Comparison of ENCODE assay signal across 8 cellular contexts in the genomic region with DNA sequence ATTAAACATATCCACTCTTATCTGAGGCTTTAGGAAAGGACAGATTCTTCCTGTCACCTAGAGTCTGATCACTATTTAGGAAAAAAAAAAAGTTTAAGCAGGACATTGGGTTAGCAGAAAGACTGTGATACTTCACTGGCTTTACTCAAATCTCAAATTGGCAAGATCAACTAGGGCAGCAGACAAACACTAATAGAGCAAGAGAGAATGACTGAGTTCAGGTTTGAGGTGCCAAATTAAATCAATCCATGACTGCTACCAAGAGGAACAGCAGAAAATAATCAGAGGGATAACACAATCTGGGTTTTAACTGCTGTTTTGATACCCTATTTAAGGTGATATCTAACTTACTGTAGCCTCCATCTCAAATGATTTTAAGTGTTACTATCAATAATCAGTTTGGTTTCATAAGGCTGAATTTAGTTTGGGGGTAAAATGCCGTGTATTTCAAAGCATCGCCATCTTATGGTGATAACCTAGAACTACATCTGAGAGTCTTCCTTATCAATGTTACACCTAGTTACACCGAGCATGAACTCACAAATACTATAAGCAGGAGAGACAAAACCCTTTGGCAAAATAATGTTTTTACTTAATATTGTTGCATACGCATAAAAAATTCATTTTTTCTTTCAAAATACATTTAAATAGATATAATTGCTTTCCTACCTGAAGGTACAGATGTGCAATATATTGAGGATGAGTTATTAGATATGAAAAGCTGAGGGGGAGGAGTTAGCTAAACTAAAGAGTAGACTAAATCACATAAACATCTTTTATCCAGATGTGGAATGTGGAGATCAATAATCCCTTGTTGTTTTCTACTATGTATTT.
DNase-seq lines count a peak whose midpoint lies in the region; ATAC-seq and TF ChIP-seq lines count a peak whose summit lies in the region.

No MANE protein-coding gene starts in this region.

- no peaks in the 10 kb centered on the region for H3K27me3 ChIP-seq in liver (ENCODE audit: control insufficient read depth in 4 of 4, insufficient read depth in 4 of 4, low read length in 3 of 4)

- 2% methylated on average over 4 of the region's 4 CpGs for WGBS in liver

- no peaks in the 10 kb centered on the region for H3K36me3 ChIP-seq in liver (ENCODE audit: control insufficient read depth in 4 of 4, insufficient read depth in 3 of 4, low read depth in 1 of 4, low read length in 3 of 4)

- H3K4me3 ChIP-seq in Jurkat, Clone E6-1 (ENCODE audit: low read length): no peak overlapping the region
- no peak overlapping the region for H3K4me3 ChIP-seq in liver (ENCODE audit: low read depth in 1 of 3, low read length in 3 of 3)

- DNase-seq in Jurkat, Clone E6-1 (ENCODE audit: low read depth, low spot score): peak; percentile 35
- peak; percentile 12 for DNase-seq in SW480 (ENCODE audit: low spot score)
- DNase-seq in activated CD4-positive, alpha-beta T cell treated with anti-CD3 and anti-CD28 coated beads, Interleukin-2, amount 50 U/mL, for 1 hour: no peak

- H3K9ac ChIP-seq in liver (ENCODE audit: low read depth in 1 of 2, low read length in 2 of 2): no peak overlapping the region

- H3K27ac ChIP-seq in liver (ENCODE audit: low read depth in 1 of 2, low read length in 2 of 2): no peak overlapping the region

- peak; percentile 92 for TF ChIP-seq RAD21 in liver (IDR thresholded peaks at IDR 0.05)

- peaks cover 0 to 17% (median 11%) of the 10 kb centered on the region in 4 donors for H3K4me1 ChIP-seq in liver (ENCODE audit: control insufficient read depth in 4 of 4, insufficient read depth in 4 of 4, low read length in 3 of 4)

- peak; percentile 76 for TF ChIP-seq CTCF in liver (IDR thresholded peaks at IDR 0.05; ENCODE audit: low read depth, low read length, missing input control)

- no peaks in the 10 kb centered on the region for H3K9me3 ChIP-seq in liver (ENCODE audit: control insufficient read depth in 4 of 4, low read length in 3 of 4)

- ATAC-seq in GM19463 (IDR thresholded peaks at IDR 0.05; ENCODE audit: unreplicated experiment) (peak; percentile 48), GM21381 (IDR thresholded peaks at IDR 0.05; ENCODE audit: unreplicated experiment) (no peak), GM21723 (IDR thresholded peaks at IDR 0.05; ENCODE audit: unreplicated experiment) (no peak), HG03139 (IDR thresholded peaks at IDR 0.05; ENCODE audit: unreplicated experiment) (no peak)

TF ChIP-seq in liver, 16 proteins besides CTCF, POLR2A, EP300 and RAD21:
- TF ChIP-seq HNF4A (conservative IDR thresholded peaks at IDR 0.05) (peak in 1 of 2 donors; percentile 38), YY1 (IDR thresholded peaks at IDR 0.05) (peak; percentile 30), FOXA2 (IDR thresholded peaks at IDR 0.05) (no peak), GABPA (IDR thresholded peaks at IDR 0.05 in 1 of 2, conservative IDR thresholded peaks at IDR 0.05 in 1 of 2) (no peak), RXRA (IDR thresholded peaks at IDR 0.05) (peak in 1 of 2 donors; percentile 12), FOXA1 (IDR thresholded peaks at IDR 0.05) (no peak), EGR1 (IDR thresholded peaks at IDR 0.05; ENCODE audit: low read depth in 2 of 2) (no peak)
- TF ChIP-seq, protein P1, sequence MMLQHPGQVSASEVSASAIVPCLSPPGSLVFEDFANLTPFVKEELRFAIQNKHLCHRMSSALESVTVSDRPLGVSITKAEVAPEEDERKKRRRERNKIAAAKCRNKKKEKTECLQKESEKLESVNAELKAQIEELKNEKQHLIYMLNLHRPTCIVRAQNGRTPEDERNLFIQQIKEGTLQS (IDR thresholded peaks at IDR 0.05): no peak
